ENCODE assay signal across 1 cellular context in genomic region chr4:142045996-142046395, GRCh38.
TF ChIP-seq lines count a peak whose summit lies in the region.

No MANE protein-coding gene starts in this region.

TF ChIP-seq in GM23338, 12 proteins besides CTCF, POLR2A, EP300 and RAD21 (continued from another document):
- TF ChIP-seq ZNF462 (CRISPR knock-in tag; IDR thresholded peaks at IDR 0.05): no peak
- TF ChIP-seq NANOG (IDR thresholded peaks at IDR 0.05; ENCODE audit: borderline replicate concordance): no peak
- no peak for TF ChIP-seq EZH2phosphoT487 (IDR thresholded peaks at IDR 0.05; ENCODE audit: unreplicated experiment)
- no peak for TF ChIP-seq POLR2AphosphoS5 (IDR thresholded peaks at IDR 0.05; ENCODE audit: low read depth)
- TF ChIP-seq REST (IDR thresholded peaks at IDR 0.05; ENCODE audit: unreplicated experiment): no peak
- TF ChIP-seq JUNB (IDR thresholded peaks at IDR 0.05; ENCODE audit: unreplicated experiment): no peak
- TF ChIP-seq, protein P1, sequence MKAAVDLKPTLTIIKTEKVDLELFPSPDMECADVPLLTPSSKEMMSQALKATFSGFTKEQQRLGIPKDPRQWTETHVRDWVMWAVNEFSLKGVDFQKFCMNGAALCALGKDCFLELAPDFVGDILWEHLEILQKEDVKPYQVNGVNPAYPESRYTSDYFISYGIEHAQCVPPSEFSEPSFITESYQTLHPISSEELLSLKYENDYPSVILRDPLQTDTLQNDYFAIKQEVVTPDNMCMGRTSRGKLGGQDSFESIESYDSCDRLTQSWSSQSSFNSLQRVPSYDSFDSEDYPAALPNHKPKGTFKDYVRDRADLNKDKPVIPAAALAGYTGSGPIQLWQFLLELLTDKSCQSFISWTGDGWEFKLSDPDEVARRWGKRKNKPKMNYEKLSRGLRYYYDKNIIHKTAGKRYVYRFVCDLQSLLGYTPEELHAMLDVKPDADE (IDR thresholded peaks at IDR 0.05): no peak
- TF ChIP-seq ZNF331 (CRISPR knock-in tag; IDR thresholded peaks at IDR 0.05; ENCODE audit: low read depth): no peak
- no peak for TF ChIP-seq ZNF114 (CRISPR knock-in tag; IDR thresholded peaks at IDR 0.05)
